In genomic region chr3:149812165-149812605, GRCh38 we compare ENCODE assay signal across 8 cellular contexts. TPM values are rescaled to one million over a fixed set of nuclear protein-coding genes. Genes with fewer than 3 reads are reported as not detected.
DNase-seq lines count a peak whose midpoint lies in the region; ATAC-seq, FAIRE-seq and TF ChIP-seq lines count a peak whose summit lies in the region.
"Had no signal": no experiment of that assay in that cellular context is flagged by ENCODE, and none has a peak within 500 bp of the region (broad histone marks: within the 10 kb centered on the region; RNA-seq: fewer than 3 reads in every experiment).

No MANE protein-coding gene starts in this region.

- no peak for TF ChIP-seq CTCF in spleen (IDR thresholded peaks at IDR 0.05 in 8 of 11, conservative IDR thresholded peaks at IDR 0.05 in 3 of 11)

- WGBS in spleen, 5 donors: 22 to 36% (median 33%) methylated on average over 13 of the region's 13 CpGs

- no peaks in the 10 kb centered on the region for H3K9me3 Mint-ChIP-seq in activated CD4-positive, alpha-beta memory T cell treated with anti-CD3 and anti-CD28 coated beads for 36 hours

- POLR2A ChIA-PET in activated CD4-positive, alpha-beta memory T cell treated with anti-CD3 and anti-CD28 coated beads for 36 hours (lab: Charles Lee): interaction anchor here (1.3 kb wide), 1 partner anchor 61 kb away, joined by 3 read pairs; no protein-coding TSS in a partner anchor

- FAIRE-seq in GM19239 (lab: Jason Lieb, UNC): no peak

- intact Hi-C loops in activated CD4-positive, alpha-beta memory T cell treated with anti-CD3 and anti-CD28 coated beads for 36 hours (cut with micrococcal nuclease): loop anchor here (2.0 kb wide), 3 partner anchors 109 to 231 kb away; partner anchors contain the start of gene PFN2
- intact Hi-C loops in spleen (cut with DNase I; ENCODE audit: low total_unique reads): no loop called here

- H3K4me1 ChIP-seq in HAP-1 (peaks cover 44% of the 10 kb centered on the region), spleen (peaks cover 10 to 58% (median 46%) of the 10 kb centered on the region in 6 donors)

- H3K27me3 ChIP-seq in HAP-1 (ENCODE audit: low read depth) (no peaks in the 10 kb centered on the region), spleen (replicated peaks in 1 of 7) (peaks cover 0 to 3% (median 0%) of the 10 kb centered on the region in 7 donors)

- in situ Hi-C loops in HAP-1 (cut with MboI; ENCODE audit: low sequenced_read_pairs): no loop called here

- H3K4me1 Mint-ChIP-seq in activated CD4-positive, alpha-beta memory T cell treated with anti-CD3 and anti-CD28 coated beads for 36 hours (ENCODE audit: low read depth): peaks cover 35% of the 10 kb centered on the region

- H3K36me3 ChIP-seq in HAP-1 (replicated peaks) (no peaks in the 10 kb centered on the region; the same call in 1 of the 2 replicates), spleen (no peaks in the 10 kb centered on the region)

- DNase-seq in HAP-1 (ENCODE audit: low spot score in 2 of 2) (no peak), spleen (no peak), GM19239 (ENCODE audit: insufficient read length, low spot score) (no peak)
- DNase-seq in activated CD4-positive, alpha-beta memory T cell treated with anti-CD3 and anti-CD28 coated beads for 36 hours: no peak

- no peak for TF ChIP-seq POLR2A in spleen (IDR thresholded peaks at IDR 0.05)

- H3K4me3 ChIP-seq in HAP-1 (peak overlapping the region; percentile 58), iPS-11a (ENCODE audit: low read depth, low read length) (peak overlapping the region; percentile 77), spleen (peak overlapping the region; percentile 66 to 93 (median 75))

- H3K27me3 Mint-ChIP-seq in activated CD4-positive, alpha-beta memory T cell treated with anti-CD3 and anti-CD28 coated beads for 36 hours: peaks cover 3% of the 10 kb centered on the region

- H3K27ac ChIP-seq in spleen: peak overlapping the region; percentile 88 to 99 (median 98)

- peaks cover 3% of the 10 kb centered on the region for H3K36me3 Mint-ChIP-seq in activated CD4-positive, alpha-beta memory T cell treated with anti-CD3 and anti-CD28 coated beads for 36 hours

- H3K27ac Mint-ChIP-seq in activated CD4-positive, alpha-beta memory T cell treated with anti-CD3 and anti-CD28 coated beads for 36 hours: peak overlapping the region; percentile 98

- ATAC-seq in HG02840 (IDR thresholded peaks at IDR 0.05; ENCODE audit: low FRiP score, unreplicated experiment): no peak
- ATAC-seq in GM21390 (IDR thresholded peaks at IDR 0.05; ENCODE audit: unreplicated experiment): no peak

- CTCF ChIA-PET in activated CD4-positive, alpha-beta memory T cell treated with anti-CD3 and anti-CD28 coated beads for 36 hours (lab: Charles Lee): no interaction called here

- peak overlapping the region; percentile 90 for H3K4me3 Mint-ChIP-seq in activated CD4-positive, alpha-beta memory T cell treated with anti-CD3 and anti-CD28 coated beads for 36 hours

- H3K9me3 ChIP-seq in HAP-1: no peaks in the 10 kb centered on the region; the same call in 1 of the 2 replicates
- no peaks in the 10 kb centered on the region for H3K9me3 ChIP-seq in spleen

RNA-seq across cellular contexts. Expression of gene RNF13, which starts 0.8 kb away (rescaled TPM):
- total RNA-seq in activated CD4-positive, alpha-beta memory T cell treated with anti-CD3 and anti-CD28 coated beads for 36 hours: 10 to 100 TPM; 29.4 to 31.5 TPM
- 100 to 1,000 TPM in 5 of 7 donors, 10 to 100 TPM in 2; 85.1 to 137 (median 125) TPM for total RNA-seq in spleen
- 10 to 100 TPM; 30.7 to 36.8 (median 34.5) TPM for polyA plus RNA-seq in spleen

RNA-seq across cellular contexts. Expression of gene ANKUB1, which starts 19.8 kb away (rescaled TPM):
- not detected for total RNA-seq in activated CD4-positive, alpha-beta memory T cell treated with anti-CD3 and anti-CD28 coated beads for 36 hours
- not detected for total RNA-seq in spleen
- polyA plus RNA-seq in spleen: under 1 TPM in 2 of 3 donors, not detected in 1; 0.03 to 0.10 TPM
- total RNA-seq: mucosa of gallbladder had no signal

RNA-seq across cellular contexts. Expression of gene COMMD2, which starts 59.9 kb away (rescaled TPM):
- total RNA-seq in activated CD4-positive, alpha-beta memory T cell treated with anti-CD3 and anti-CD28 coated beads for 36 hours: 10 to 100 TPM; 28.4 to 34.4 TPM
- 10 to 100 TPM; 22.4 to 36.1 (median 31.9) TPM for total RNA-seq in spleen
- polyA plus RNA-seq in spleen: 10 to 100 TPM in 1 of 3 donors, 1 to 10 TPM in 2; 8.9 to 12.5 (median 9.9) TPM
